ENCODE assay signal across 8 cellular contexts in genomic region chr10:84783386-84783785, GRCh38.
A peak's percentile ranks its signal among the peaks of the same experiment; 100 is the strongest.
DNase-seq lines count a peak whose midpoint lies in the region; ATAC-seq and TF ChIP-seq lines count a peak whose summit lies in the region.

No MANE protein-coding gene starts in this region.

- H3F3A ChIP-seq in MM.1S (ENCODE audit: insufficient read depth, low read length), result no peaks in the 10 kb centered on the region

- H4K5ac ChIP-seq in H9 (ENCODE audit: insufficient read length, low read depth, low read length), result no peak overlapping the region

- DNase-seq in MCF 10A (ENCODE audit: unreplicated experiment), result peak; percentile 68
- DNase-seq in breast epithelium (ENCODE audit: low spot score in 2 of 2), result no peak
- DNase-seq in H9, result peak; percentile 54
- peak; percentile 51 for DNase-seq in MM.1S
- peak; percentile 45 for DNase-seq in astrocyte of the spinal cord (ENCODE audit: low read depth, low spot score)
- DNase-seq in left colon, result peak in 1 of 2 donors; percentile 24
- no peak for DNase-seq in GOT3 (lab: John Stamatoyannopoulos, UW)
- no peak for DNase-seq in immature natural killer cell

- WGBS in H9 (ENCODE audit: extremely low coverage, insufficient read length, low lambda C conversion rate), result no CpG with 5 or more reads among the region's 1 CpG

- H3K4me1 Mint-ChIP-seq in MCF 10A (ENCODE audit: insufficient read depth, unreplicated experiment) (no peaks in the 10 kb centered on the region), H9 (peaks cover 4 to 5% of the 10 kb centered on the region in 2 experiments), immature natural killer cell (no peaks in the 10 kb centered on the region)

- no peak overlapping the region for H3K23ac ChIP-seq in H9 (ENCODE audit: insufficient read length, low read depth, low read length)

- H2AFZ ChIP-seq in H9 (ENCODE audit: low read length), result no peak overlapping the region
- no peak overlapping the region for H2AFZ ChIP-seq in MM.1S (ENCODE audit: low read length)

- H3K36me3 ChIP-seq in breast epithelium (no peaks in the 10 kb centered on the region), MM.1S (replicated peaks; ENCODE audit: insufficient read depth, low read length) (no peaks in the 10 kb centered on the region)

- no TSS peak for BruUV-seq in MCF 10A (replicated peaks; lab: Mats Ljungman, UMichigan)

- TF ChIP-seq POLR2A in breast epithelium (IDR thresholded peaks at IDR 0.05), result no peak

- intact Hi-C loops in MCF 10A (cut with micrococcal nuclease) (loop anchor here (1.0 kb wide), 1 partner anchor 1594 kb away; no protein-coding TSS in a partner anchor), breast epithelium (cut with DNase I; ENCODE audit: low total_unique reads) (loop anchor here (10.0 kb wide), 1 partner anchor 981 kb away; no protein-coding TSS in a partner anchor), left colon (cut with DNase I, micrococcal nuclease) (no loop called here)

- H3K79me2 ChIP-seq in H9 (ENCODE audit: insufficient read depth, low read length), result no peaks in the 10 kb centered on the region
- H3K79me2 ChIP-seq in MM.1S (ENCODE audit: low read length), result no peaks in the 10 kb centered on the region

- H2BK20ac ChIP-seq in H9 (ENCODE audit: low read depth, low read length, poor library complexity, severe bottlenecking), result no peak overlapping the region

- H4K20me1 ChIP-seq in H9 (ENCODE audit: control insufficient read depth, insufficient read depth, insufficient read length) (no peaks in the 10 kb centered on the region), MM.1S (ENCODE audit: insufficient read depth, low read length) (no peaks in the 10 kb centered on the region)

- H3K23me2 ChIP-seq in H9 (ENCODE audit: insufficient read length, low read depth, low read length, poor library complexity, severe bottlenecking), result no peaks in the 10 kb centered on the region

- no peak overlapping the region for H3K18ac ChIP-seq in H9 (ENCODE audit: insufficient read length, low read depth, low read length)

- peak overlapping the region; percentile 13 for H4K8ac ChIP-seq in H9 (replicated peaks; ENCODE audit: insufficient read length, low read depth, low read length)

- H3K4me2 ChIP-seq in H9 (ENCODE audit: insufficient read depth, insufficient read length, low read length), result no peak overlapping the region
- no peak overlapping the region for H3K4me2 ChIP-seq in MM.1S (ENCODE audit: low read depth, low read length)

- H3K4me3 ChIP-seq in breast epithelium (no peak overlapping the region), MM.1S (ENCODE audit: low read length) (no peak overlapping the region), astrocyte of the spinal cord (ENCODE audit: low read depth, low read length) (no peak overlapping the region)

- no peaks in the 10 kb centered on the region for H3K9me3 Mint-ChIP-seq in MCF 10A (ENCODE audit: unreplicated experiment)
- peaks cover 6 to 10% of the 10 kb centered on the region in 2 experiments; a peak in 4 of 5 replicates for H3K9me3 Mint-ChIP-seq in H9
- H3K9me3 Mint-ChIP-seq in immature natural killer cell, result peaks cover 0 to 5% (median 0%) of the 10 kb centered on the region in 6 donors

- no peak overlapping the region for H3K27ac ChIP-seq in breast epithelium
- H3K27ac ChIP-seq in H9 (ENCODE audit: insufficient read length, low read depth, low read length), result no peak overlapping the region
- no peak overlapping the region for H3K27ac ChIP-seq in MM.1S (ENCODE audit: low read length)

- H2BK12ac ChIP-seq in H9 (ENCODE audit: insufficient read length, low read depth, low read length), result no peak overlapping the region

- H3K27me3 Mint-ChIP-seq in MCF 10A (ENCODE audit: insufficient read depth, unreplicated experiment) (peaks cover 15% of the 10 kb centered on the region), H9 (ENCODE audit: low read depth) (no peaks in the 10 kb centered on the region), immature natural killer cell (ENCODE audit: low read depth in 3 of 3) (peaks cover 0 to 7% (median 4%) of the 10 kb centered on the region in 3 donors)

- CTCF ChIA-PET in MCF 10A (lab: Yijun Ruan, JAX), result interaction anchor here (0.6 to 1.9 kb wide), 11 partner anchors 12 to 1585 kb away, joined by 3 to 7 read pairs (median 3); no protein-coding TSS in a partner anchor

- no peak overlapping the region for H3T11ph ChIP-seq in H9 (ENCODE audit: low read length)

- H2AK5ac ChIP-seq in H9 (ENCODE audit: insufficient read length, low read length), result no peak overlapping the region

- no peak overlapping the region for H2BK5ac ChIP-seq in H9 (ENCODE audit: insufficient read length, low read length)

- H3K4ac ChIP-seq in H9 (ENCODE audit: low read depth, low read length), result no peak overlapping the region

- POLR2A ChIA-PET in MCF 10A (lab: Yijun Ruan, JAX), result no interaction called here

- H3K9me3 ChIP-seq in breast epithelium (no peaks in the 10 kb centered on the region), H9 (ENCODE audit: control insufficient read depth, low read depth, low read length) (no peaks in the 10 kb centered on the region), MM.1S (replicated peaks; ENCODE audit: insufficient read depth, low read length) (no peaks in the 10 kb centered on the region)

- H4K91ac ChIP-seq in H9 (ENCODE audit: insufficient read length, low read depth, low read length), result no peak overlapping the region

- no peak overlapping the region for H3K9ac ChIP-seq in H9 (ENCODE audit: extremely low read depth, insufficient read length, low read length)
- H3K9ac ChIP-seq in MM.1S (ENCODE audit: low read length), result no peak overlapping the region

- no peaks in the 10 kb centered on the region for H3K27me3 ChIP-seq in breast epithelium
- no peaks in the 10 kb centered on the region for H3K27me3 ChIP-seq in H9 (ENCODE audit: insufficient read depth, low read length)
- H3K27me3 ChIP-seq in MM.1S (replicated peaks; ENCODE audit: insufficient read depth, low read length), result no peaks in the 10 kb centered on the region

- no peaks in the 10 kb centered on the region for H3K36me3 Mint-ChIP-seq in MCF 10A (ENCODE audit: insufficient read depth, unreplicated experiment)
- peaks cover 0 to 14% (median 4%) of the 10 kb centered on the region in 3 experiments; a peak in 2 of 7 replicates for H3K36me3 Mint-ChIP-seq in H9 (ENCODE audit: insufficient read depth in 1 of 3, low read depth in 3 of 3)
- H3K36me3 Mint-ChIP-seq in immature natural killer cell, result no peaks in the 10 kb centered on the region

- H3K14ac ChIP-seq in H9 (ENCODE audit: insufficient read depth, low read length), result no peak overlapping the region

- peak; percentile 73 for ATAC-seq in left colon

- H2BK15ac ChIP-seq in H9 (ENCODE audit: low read depth, low read length), result no peak overlapping the region

- in situ Hi-C loops in astrocyte of the spinal cord (cut with HindIII; ENCODE audit: low sequenced_read_pairs), result no loop called here

- TF ChIP-seq CTCF in MCF 10A (IDR thresholded peaks at IDR 0.05; ENCODE audit: unreplicated experiment), result peak; percentile 46
- TF ChIP-seq CTCF in breast epithelium (IDR thresholded peaks at IDR 0.05), result peak in 1 of 3 donors; percentile 46
- TF ChIP-seq CTCF in H9 (conservative IDR thresholded peaks at IDR 0.05), result peak; percentile 88
- peak; percentile 75 for TF ChIP-seq CTCF in MM.1S (IDR thresholded peaks at IDR 0.05; ENCODE audit: low read length)
- TF ChIP-seq CTCF in astrocyte of the spinal cord (IDR thresholded peaks at IDR 0.05; ENCODE audit: low read depth, low read length), result peak; percentile 76

- H2BK120ac ChIP-seq in H9 (ENCODE audit: low read depth, low read length, poor library complexity, severe bottlenecking), result no peak overlapping the region

- no peaks in the 10 kb centered on the region for H3K9me2 ChIP-seq in MM.1S (replicated peaks; ENCODE audit: insufficient read depth, low read length)

- H3K79me1 ChIP-seq in H9 (ENCODE audit: insufficient read depth, low read depth, low read length, poor library complexity, severe bottlenecking), result no peaks in the 10 kb centered on the region

- H3K56ac ChIP-seq in H9 (ENCODE audit: insufficient read length, low read depth, low read length), result no peak overlapping the region

- no peaks in the 10 kb centered on the region for H3K4me1 ChIP-seq in breast epithelium
- H3K4me1 ChIP-seq in H9 (ENCODE audit: insufficient read depth, low read length), result no peaks in the 10 kb centered on the region
- H3K4me1 ChIP-seq in MM.1S (ENCODE audit: low read length), result no peaks in the 10 kb centered on the region

- H3K4me3 Mint-ChIP-seq in MCF 10A (ENCODE audit: unreplicated experiment), result no peak overlapping the region
- H3K4me3 Mint-ChIP-seq in H9, result no peak overlapping the region
- H3K4me3 Mint-ChIP-seq in immature natural killer cell, result no peak overlapping the region

- H3K27ac Mint-ChIP-seq in MCF 10A (ENCODE audit: low read depth, unreplicated experiment) (no peak overlapping the region), H9 (peak overlapping the region in 2 of 3 experiments; percentile 28 to 87; a peak in 4 of 7 replicates), immature natural killer cell (no peak overlapping the region)

Comparison
In these comparisons a context has a peak if more than half of its experiments do, and no peak if none do; other contexts are left out.
1. DNase-seq: peak in MCF 10A (single experiment), H9 (single experiment), MM.1S (single experiment) and astrocyte of the spinal cord (single experiment); none in breast epithelium (0 of 2), GOT3 (single experiment) and immature natural killer cell (0 of 3).
2. H3K27ac Mint-ChIP-seq: peak in H9 (2 of 3); none in MCF 10A (single experiment) and immature natural killer cell (0 of 6).
3. intact Hi-C loops: an anchor here in MCF 10A (1.0 kb wide) and breast epithelium (10.0 kb wide); none called in left colon.